In genomic region chr5:55936100-55936693, GRCh38 we compare ENCODE assay signal across 8 cellular contexts. TPM values are rescaled to one million over a fixed set of nuclear protein-coding genes. Genes with fewer than 3 reads are reported as not detected.
A peak's percentile ranks its signal among the peaks of the same experiment; 100 is the strongest.
DNase-seq lines count a peak whose midpoint lies in the region; ATAC-seq and TF ChIP-seq lines count a peak whose summit lies in the region.

No MANE protein-coding gene starts in this region.

- H3K27me3 Mint-ChIP-seq in T-cell, result no peaks in the 10 kb centered on the region

- no peak overlapping the region for H3K4me3 ChIP-seq in BJ (ENCODE audit: low read depth, low read length)
- H3K4me3 ChIP-seq in adipocyte (ENCODE audit: low read length), result no peak overlapping the region
- no peak overlapping the region for H3K4me3 ChIP-seq in left ventricle myocardium inferior
- H3K4me3 ChIP-seq in retinal pigment epithelial cell (ENCODE audit: low read length), result no peak overlapping the region

- peaks cover 17% of the 10 kb centered on the region for H3K4me1 ChIP-seq in adipocyte (ENCODE audit: control insufficient read depth, insufficient read depth, low read length)
- H3K4me1 ChIP-seq in left ventricle myocardium inferior, result peaks cover 9% of the 10 kb centered on the region

- H3K9me3 ChIP-seq in adipocyte (ENCODE audit: control insufficient read depth, low read length) (no peaks in the 10 kb centered on the region), left ventricle myocardium inferior (replicated peaks) (no peaks in the 10 kb centered on the region)

- H3K9me3 Mint-ChIP-seq in T-cell, result no peaks in the 10 kb centered on the region

- H3K27me3 ChIP-seq in BJ (ENCODE audit: control insufficient read depth, insufficient read depth, low read length), result no peaks in the 10 kb centered on the region
- H3K27me3 ChIP-seq in adipocyte (replicated peaks; ENCODE audit: control insufficient read depth, insufficient read depth, low read length), result no peaks in the 10 kb centered on the region
- no peaks in the 10 kb centered on the region for H3K27me3 ChIP-seq in left ventricle myocardium inferior (ENCODE audit: low read depth)

- intact Hi-C loops in left ventricle myocardium inferior (cut with micrococcal nuclease), result loop anchor here (10.0 kb wide), 1 partner anchor 269 kb away; no protein-coding TSS in a partner anchor

- H3K4me3 Mint-ChIP-seq in T-cell, result no peak overlapping the region

- POLR2A ChIA-PET in BJ (lab: Charles Lee), result interaction anchor here (0.6 kb wide), 1 partner anchor 56 kb away, joined by 21 read pairs; no protein-coding TSS in a partner anchor
- POLR2A ChIA-PET in T-cell (lab: Charles Lee), result interaction anchor here (0.5 to 1.6 kb wide), 7 partner anchors 9 to 1094 kb away, joined by 3 to 11 read pairs (median 8); no protein-coding TSS in a partner anchor

- no peak overlapping the region for H3K27ac ChIP-seq in left ventricle myocardium inferior (replicated peaks)

- H3K9ac ChIP-seq in adipocyte (ENCODE audit: low read length), result no peak overlapping the region

- TF ChIP-seq CTCF in BJ (IDR thresholded peaks at IDR 0.05; ENCODE audit: insufficient read depth, low read depth, low read length), result peak; percentile 91
- peak; percentile 90 for TF ChIP-seq CTCF in left ventricle myocardium inferior (IDR thresholded peaks at IDR 0.05; ENCODE audit: borderline replicate concordance)
- TF ChIP-seq CTCF in retinal pigment epithelial cell (conservative IDR thresholded peaks at IDR 0.05; ENCODE audit: low read depth, low read length), result peak; percentile 97

- peaks cover 0 to 15% (median 15%) of the 10 kb centered on the region in 3 donors for H3K4me1 Mint-ChIP-seq in T-cell

- H3K36me3 Mint-ChIP-seq in T-cell, result peaks cover 16% of the 10 kb centered on the region

- H3K27ac Mint-ChIP-seq in T-cell, result peak overlapping the region in 1 of 2 donors; percentile 34

- H3K36me3 ChIP-seq in BJ (ENCODE audit: control insufficient read depth, insufficient read depth, low read length) (peaks cover 1% of the 10 kb centered on the region; the same call in 1 of the 2 replicates), adipocyte (ENCODE audit: control insufficient read depth, insufficient read depth, low read length, severe bottlenecking) (peaks cover 58% of the 10 kb centered on the region), left ventricle myocardium inferior (peaks cover 46% of the 10 kb centered on the region)

- CTCF ChIA-PET in BJ (lab: Yijun Ruan, JAX), result interaction anchor here (0.6 to 4.0 kb wide), 22 partner anchors 8 to 335 kb away, joined by 3 to 37 read pairs (median 4); no protein-coding TSS in a partner anchor
- CTCF ChIA-PET in T-cell (lab: Charles Lee), result interaction anchor here (0.5 to 4.2 kb wide), 31 partner anchors 9 to 1267 kb away, joined by 3 to 47 read pairs (median 6); no protein-coding TSS in a partner anchor

- peak; percentile 76 for ATAC-seq in GM21447 (IDR thresholded peaks at IDR 0.05; ENCODE audit: unreplicated experiment)
- peak; percentile 70 to 74 (median 73) for ATAC-seq in T-cell (replicated peaks in 1 of 4)
- ATAC-seq in GM18907 (IDR thresholded peaks at IDR 0.05; ENCODE audit: unreplicated experiment), result no peak

- DNase-seq in BJ (ENCODE audit: low read depth), result peak; percentile 29
- DNase-seq in NCI-H1105 treated with DMSO at 0.1 percent for 48 hours (lab: John Stamatoyannopoulos, UW), result peak; percentile 31
- peak; percentile 49 to 83 (median 72) for DNase-seq in T-cell
- DNase-seq in adipocyte (ENCODE audit: low read depth), result peak; percentile 89
- peak; percentile 82 for DNase-seq in left ventricle myocardium inferior
- DNase-seq in retinal pigment epithelial cell (ENCODE audit: low read depth), result peak; percentile 35

RNA-seq across cellular contexts. Expression of gene IL6ST, which starts 58.6 kb away (rescaled TPM):
- 167 and 330 TPM in 2 replicates for polyA plus RNA-seq in BJ (2011; rRNA removed)
- polyA minus RNA-seq in BJ (2011; rRNA and poly(A)+ RNA removed), result 206 and 254 TPM in 2 replicates
- 100 to 1,000 TPM; 113 to 330 (median 129) TPM for total RNA-seq in T-cell
- total RNA-seq in left ventricle myocardium inferior, result 125 TPM

Comparison
In these comparisons a context has a peak if more than half of its experiments do, and no peak if none do; other contexts are left out.
1. DNase-seq: peak in every context shown above with its lines; median percentile 89 in adipocyte; 82 in left ventricle myocardium inferior; 72 in T-cell; 35 in retinal pigment epithelial cell; 31 in NCI-H1105 treated with DMSO at 0.1 percent for 48 hours; 29 in BJ.